ENCODE assay signal across 10 cellular contexts in genomic region chr14:70257526-70257925, GRCh38.
DNase-seq lines count a peak whose midpoint lies in the region; ATAC-seq and TF ChIP-seq lines count a peak whose summit lies in the region.
"Had no signal": no experiment of that assay in that cellular context is flagged by ENCODE, and none has a peak within 500 bp of the region (broad histone marks: within the 10 kb centered on the region; RNA-seq: fewer than 3 reads in every experiment).

No MANE protein-coding gene starts in this region.

- no peak for ATAC-seq in GM21367 (IDR thresholded peaks at IDR 0.05; ENCODE audit: unreplicated experiment)
- ATAC-seq in HG03469 (IDR thresholded peaks at IDR 0.05; ENCODE audit: unreplicated experiment), result no peak
- no peak for ATAC-seq in HG02623 (IDR thresholded peaks at IDR 0.05; ENCODE audit: unreplicated experiment)

- H3K4me3 ChIP-seq in BE2C (ENCODE audit: low read depth, low read length) (no peak overlapping the region), GM06990 (replicated peaks; ENCODE audit: low read depth, low read length) (no peak overlapping the region), epithelial cell of proximal tubule (ENCODE audit: low read depth, low read length) (no peak overlapping the region)
- H3K4me3 ChIP-seq: skin epidermis had no signal

- no peak for DNase-seq in BE2C
- DNase-seq in GM06990 (ENCODE audit: extremely low read depth, insufficient read length), result no peak
- peak; percentile 62 for DNase-seq in NCI-H2107 (lab: John Stamatoyannopoulos, UW)
- no peak for DNase-seq in epithelial cell of proximal tubule (ENCODE audit: low read depth)
- DNase-seq in SW 1271 (lab: John Stamatoyannopoulos, UW), result no peak
- DNase-seq: head of caudate nucleus had no signal

- TF ChIP-seq CTCF in BE2C (IDR thresholded peaks at IDR 0.05; ENCODE audit: low read depth, low read length), result peak; percentile 44
- peak; percentile 66 for TF ChIP-seq CTCF in GM06990 (IDR thresholded peaks at IDR 0.05; ENCODE audit: insufficient read depth, low read length, poor library complexity, severe bottlenecking)
- peak; percentile 53 for TF ChIP-seq CTCF in epithelial cell of proximal tubule (conservative IDR thresholded peaks at IDR 0.05; ENCODE audit: low read depth, low read length)

- H3K27me3 ChIP-seq in BE2C, result no peaks in the 10 kb centered on the region
- H3K27me3 ChIP-seq in GM06990 (replicated peaks; ENCODE audit: control insufficient read depth, insufficient read depth, low read length), result no peaks in the 10 kb centered on the region

- H3K4me1 ChIP-seq in BE2C, result no peaks in the 10 kb centered on the region

- no peaks in the 10 kb centered on the region for H3K9me3 ChIP-seq in BE2C

- no peaks in the 10 kb centered on the region for H3K36me3 ChIP-seq in BE2C
- no peaks in the 10 kb centered on the region for H3K36me3 ChIP-seq in GM06990 (ENCODE audit: control insufficient read depth, insufficient read depth, low read length)
